Comparison of ENCODE assay signal across 15 cellular contexts in the genomic region with DNA sequence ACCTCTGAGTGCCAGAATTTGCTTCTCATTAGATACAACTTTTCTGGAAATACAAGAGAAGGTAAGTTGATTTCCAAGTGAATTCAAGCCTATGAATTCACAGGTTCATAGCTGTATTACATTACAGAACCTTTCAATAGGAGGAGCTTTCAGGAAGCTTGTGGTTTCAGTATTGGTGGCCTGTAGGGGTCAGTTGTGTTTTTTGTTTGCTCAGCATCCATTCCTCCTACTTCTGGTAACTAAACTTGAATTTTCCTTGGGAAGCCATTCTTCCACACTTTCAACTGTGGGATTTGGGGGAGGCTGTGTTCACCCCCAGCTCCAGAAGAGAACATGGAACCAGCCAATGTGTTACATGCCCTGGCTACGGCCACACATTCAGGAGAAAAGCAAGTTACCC. TPM values are rescaled to one million over a fixed set of nuclear protein-coding genes. Genes with fewer than 3 reads are reported as not detected.
A peak's percentile ranks its signal among the peaks of the same experiment; 100 is the strongest.
DNase-seq lines count a peak whose midpoint lies in the region; ATAC-seq, FAIRE-seq and TF ChIP-seq lines count a peak whose summit lies in the region.
"Had no signal": no experiment of that assay in that cellular context is flagged by ENCODE, and none has a peak within 500 bp of the region (broad histone marks: within the 10 kb centered on the region; RNA-seq: fewer than 3 reads in every experiment).

No MANE protein-coding gene starts in this region.

- peak; percentile 41 for DNase-seq in CD1c-positive myeloid dendritic cell (ENCODE audit: extremely low spot score)
- no peak for DNase-seq in GM19239 (ENCODE audit: insufficient read length, low spot score)
- peak; percentile 19 for DNase-seq in RKO (ENCODE audit: low spot score)
- peak; percentile 18 for DNase-seq in fibroblast of villous mesenchyme (ENCODE audit: low read depth)
- no peak for DNase-seq in omental fat pad (ENCODE audit: low spot score)
- no peak for DNase-seq in activated CD4-positive, alpha-beta T cell treated with anti-CD3 and anti-CD28 coated beads, Interleukin-2, amount 50 U/mL, for 48 hours
- DNase-seq: activated B cell treated with CpG ODN at 0.5 μM for 24 hours; activated T-cell treated with anti-CD3 and anti-CD28 coated beads, Interleukin-2, amount 50 U/mL, for 1 hour; KG1; NCI-H2171; SHP77 had no signal

- no peak overlapping the region for H3K4me3 ChIP-seq in fibroblast of villous mesenchyme (ENCODE audit: low read depth, low read length)

- peak; percentile 15 for TF ChIP-seq CTCF in fibroblast of villous mesenchyme (IDR thresholded peaks at IDR 0.05; ENCODE audit: insufficient read depth, low read depth, low read length)
- no peak for TF ChIP-seq CTCF in omental fat pad (IDR thresholded peaks at IDR 0.05)

- peak; percentile 31 for FAIRE-seq in GM19239 (lab: Jason Lieb, UNC)
- FAIRE-seq: endometrium had no signal

- ATAC-seq in GM19463 (IDR thresholded peaks at IDR 0.05; ENCODE audit: unreplicated experiment): no peak
- no peak for ATAC-seq in omental fat pad (ENCODE audit: low FRiP score)
- no peak for ATAC-seq in HG03378 (IDR thresholded peaks at IDR 0.05; ENCODE audit: unreplicated experiment)
- ATAC-seq: right cardiac atrium had no signal

RNA-seq across cellular contexts. Expression of gene CYSTM1, which starts 5.6 kb away (rescaled TPM):
- total RNA-seq in fibroblast of villous mesenchyme (9.5 and 15.8 TPM in 2 replicates), omental fat pad (100 to 1,000 TPM; 105 to 164 (median 140) TPM)

RNA-seq across cellular contexts. Expression of gene IGIP, which starts 43.7 kb away (rescaled TPM):
- total RNA-seq in fibroblast of villous mesenchyme: 6.4 and 7.8 TPM in 2 replicates
- 10 to 100 TPM in 3 of 4 donors, 1 to 10 TPM in 1; 8.4 to 21.3 (median 16.8) TPM for total RNA-seq in omental fat pad

RNA-seq across cellular contexts. Expression of gene PURA, which starts 55.5 kb away (rescaled TPM):
- total RNA-seq in fibroblast of villous mesenchyme: 20.0 and 26.3 TPM in 2 replicates
- total RNA-seq in omental fat pad: 10 to 100 TPM; 16.9 to 31.8 (median 24.3) TPM

Comparison
In these comparisons a context has a peak if more than half of its experiments do, and no peak if none do; other contexts are left out.
1. DNase-seq: peak in CD1c-positive myeloid dendritic cell (single experiment), RKO (single experiment) and fibroblast of villous mesenchyme (single experiment); none in GM19239 (single experiment), omental fat pad (single experiment) and activated CD4-positive, alpha-beta T cell treated with anti-CD3 and anti-CD28 coated beads, Interleukin-2, amount 50 U/mL, for 48 hours (0 of 2).